In genomic region chrX:136870064-136870463, GRCh38 we compare ENCODE assay signal across 18 cellular contexts. TPM values are rescaled to one million over a fixed set of nuclear protein-coding genes. Genes with fewer than 3 reads are reported as not detected.
DNase-seq lines count a peak whose midpoint lies in the region; ATAC-seq and TF ChIP-seq lines count a peak whose summit lies in the region.
"Had no signal": no experiment of that assay in that cellular context is flagged by ENCODE, and none has a peak within 500 bp of the region (broad histone marks: within the 10 kb centered on the region; RNA-seq: fewer than 3 reads in every experiment).

No MANE protein-coding gene starts in this region.

- no peaks in the 10 kb centered on the region for H3K9me3 Mint-ChIP-seq in natural killer cell treated with Interleukin-12 subunit alpha and Interleukin-12 subunit beta and Interleukin-15 and Interleukin-18, amount 100 ng/mL, for 72 hours
- no peaks in the 10 kb centered on the region for H3K9me3 Mint-ChIP-seq in natural killer cell
- no peaks in the 10 kb centered on the region for H3K9me3 Mint-ChIP-seq in activated naive CD8-positive, alpha-beta T cell treated with anti-CD3 and anti-CD28 coated beads for 36 hours
- no peaks in the 10 kb centered on the region for H3K9me3 Mint-ChIP-seq in osteocyte (ENCODE audit: unreplicated experiment)

- peaks cover 0 to 2% of the 10 kb centered on the region in 2 donors for H3K27me3 Mint-ChIP-seq in natural killer cell treated with Interleukin-12 subunit alpha and Interleukin-12 subunit beta and Interleukin-15 and Interleukin-18, amount 100 ng/mL, for 72 hours
- H3K27me3 Mint-ChIP-seq in natural killer cell (ENCODE audit: low read depth in 2 of 2), result no peaks in the 10 kb centered on the region
- no peaks in the 10 kb centered on the region for H3K27me3 Mint-ChIP-seq in activated naive CD8-positive, alpha-beta T cell treated with anti-CD3 and anti-CD28 coated beads for 36 hours
- H3K27me3 Mint-ChIP-seq in osteocyte (ENCODE audit: unreplicated experiment), result no peaks in the 10 kb centered on the region

- H3K36me3 Mint-ChIP-seq in natural killer cell treated with Interleukin-12 subunit alpha and Interleukin-12 subunit beta and Interleukin-15 and Interleukin-18, amount 100 ng/mL, for 72 hours, result peaks cover 16% of the 10 kb centered on the region
- H3K36me3 Mint-ChIP-seq in natural killer cell (no peaks in the 10 kb centered on the region), osteocyte (ENCODE audit: unreplicated experiment) (peaks cover 43% of the 10 kb centered on the region)
- H3K36me3 Mint-ChIP-seq in activated naive CD8-positive, alpha-beta T cell treated with anti-CD3 and anti-CD28 coated beads for 36 hours, result peaks cover 61% of the 10 kb centered on the region

- H3K4me1 Mint-ChIP-seq in natural killer cell treated with Interleukin-12 subunit alpha and Interleukin-12 subunit beta and Interleukin-15 and Interleukin-18, amount 100 ng/mL, for 72 hours (ENCODE audit: low read depth in 2 of 2), result peaks cover 14 to 19% of the 10 kb centered on the region in 2 donors
- H3K4me1 Mint-ChIP-seq in natural killer cell, result peaks cover 10 to 12% of the 10 kb centered on the region in 2 donors
- peaks cover 42% of the 10 kb centered on the region for H3K4me1 Mint-ChIP-seq in activated naive CD8-positive, alpha-beta T cell treated with anti-CD3 and anti-CD28 coated beads for 36 hours
- no peaks in the 10 kb centered on the region for H3K4me1 Mint-ChIP-seq in osteocyte (ENCODE audit: unreplicated experiment)

- peak overlapping the region; percentile 52 for H3K4me3 Mint-ChIP-seq in natural killer cell treated with Interleukin-12 subunit alpha and Interleukin-12 subunit beta and Interleukin-15 and Interleukin-18, amount 100 ng/mL, for 72 hours
- H3K4me3 Mint-ChIP-seq in natural killer cell (no peak overlapping the region), osteocyte (ENCODE audit: unreplicated experiment) (no peak overlapping the region)
- H3K4me3 Mint-ChIP-seq in activated naive CD8-positive, alpha-beta T cell treated with anti-CD3 and anti-CD28 coated beads for 36 hours, result no peak overlapping the region

- intact Hi-C loops in natural killer cell (cut with micrococcal nuclease), result no loop called here

- no peak for DNase-seq in natural killer cell treated with Interleukin-12 subunit alpha and Interleukin-12 subunit beta and Interleukin-15 and Interleukin-18, amount 100 ng/mL, for 72 hours (ENCODE audit: low spot score)
- DNase-seq in natural killer cell (no peak), MV-4-11 (lab: John Stamatoyannopoulos, UW) (peak; percentile 27), osteocyte (ENCODE audit: extremely low spot score, unreplicated experiment) (no peak), substantia nigra (lab: John Stamatoyannopoulos, UW) (no peak)
- no peak for DNase-seq in activated naive CD8-positive, alpha-beta T cell treated with anti-CD3 and anti-CD28 coated beads for 36 hours
- DNase-seq: aorta, BE2C, DMS153, foreskin fibroblast, NCI-H1105, NCI-H2107, NCI-H748 treated with DMSO at 0.1 percent for 48 hours, right lobe of liver had no signal

- H3K27ac ChIP-seq in substantia nigra (ENCODE audit: low read depth, low read length, poor library complexity, severe bottlenecking), result no peak overlapping the region
- H3K27ac ChIP-seq: right lobe of liver, suprapubic skin had no signal

- H3K27ac Mint-ChIP-seq in natural killer cell treated with Interleukin-12 subunit alpha and Interleukin-12 subunit beta and Interleukin-15 and Interleukin-18, amount 100 ng/mL, for 72 hours, result peak overlapping the region; percentile 5 to 61
- H3K27ac Mint-ChIP-seq in natural killer cell, result peak overlapping the region in 1 of 2 donors; percentile 74
- peak overlapping the region; percentile 78 for H3K27ac Mint-ChIP-seq in activated naive CD8-positive, alpha-beta T cell treated with anti-CD3 and anti-CD28 coated beads for 36 hours
- no peak overlapping the region for H3K27ac Mint-ChIP-seq in osteocyte (ENCODE audit: unreplicated experiment)

- TF ChIP-seq CTCF in natural killer cell (IDR thresholded peaks at IDR 0.05) (no peak), osteocyte (IDR thresholded peaks at IDR 0.05) (no peak)

- ATAC-seq in natural killer cell treated with Interleukin-12 subunit alpha and Interleukin-12 subunit beta and Interleukin-15 and Interleukin-18, amount 100 ng/mL, for 72 hours, result no peak
- ATAC-seq in natural killer cell, result no peak
- no peak for ATAC-seq in GM19467 (IDR thresholded peaks at IDR 0.05; ENCODE audit: unreplicated experiment)
- ATAC-seq: activated CD4-positive, CD25-positive, alpha-beta regulatory T cell treated with anti-CD3 and anti-CD28 coated beads, Interleukin-2, amount 50 U/mL, for 24 hours; HepG2; right lobe of liver had no signal

RNA-seq across cellular contexts. Expression of gene RBMX, which starts 10.5 kb away (rescaled TPM):
- total RNA-seq in natural killer cell treated with Interleukin-12 subunit alpha and Interleukin-12 subunit beta and Interleukin-15 and Interleukin-18, amount 100 ng/mL, for 72 hours, result 100 to 1,000 TPM; 170 to 211 TPM
- 100 to 1,000 TPM; 171 to 208 (median 174) TPM for total RNA-seq in natural killer cell
- total RNA-seq in activated naive CD8-positive, alpha-beta T cell treated with anti-CD3 and anti-CD28 coated beads for 36 hours, result 100 to 1,000 TPM; 382 to 393 TPM
- 181 and 186 TPM in 2 replicates for total RNA-seq in osteocyte
